Comparison of ENCODE assay signal across 1 cellular context in the genomic region with DNA sequence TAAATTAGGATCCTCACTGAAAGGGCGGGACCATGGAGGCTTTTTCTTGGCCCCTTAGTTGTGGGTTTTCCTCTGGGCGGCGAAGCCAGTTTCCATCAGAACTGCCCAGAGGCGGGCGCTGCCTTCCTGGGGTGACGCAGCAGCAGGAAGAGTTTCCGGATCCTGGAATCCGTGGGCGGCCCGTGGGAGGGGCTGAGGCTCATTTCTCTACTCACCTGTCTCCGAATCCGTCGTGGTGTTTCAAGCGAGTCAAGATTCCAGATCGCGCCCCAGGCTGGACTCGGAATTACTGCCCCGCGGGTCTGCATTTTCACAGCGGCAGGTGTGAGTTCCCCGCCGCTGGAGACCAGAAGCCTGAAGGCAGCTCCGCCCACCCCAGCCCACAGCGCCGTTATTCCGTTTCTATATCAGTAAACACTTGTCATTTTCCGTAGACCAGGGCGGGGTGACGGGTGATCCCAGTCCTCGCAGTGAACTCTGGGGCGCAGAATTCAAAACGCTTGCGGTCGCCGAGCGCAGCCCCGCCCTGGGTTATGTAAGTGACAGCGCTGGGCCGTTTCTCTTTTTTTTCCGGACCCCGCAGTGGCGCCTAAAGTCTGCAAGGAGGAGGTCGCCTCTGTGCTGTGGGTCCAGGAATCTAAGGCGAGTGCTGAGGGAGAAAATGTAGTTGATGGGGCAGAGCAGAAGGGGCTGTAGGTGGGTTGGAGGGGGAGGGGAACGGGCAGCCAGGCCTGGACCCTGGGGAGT.
TF ChIP-seq lines count a peak whose summit lies in the region.

No MANE protein-coding gene starts in this region.

TF ChIP-seq in HepG2, 621 proteins besides CTCF, POLR2A, EP300 and RAD21 (continued from another document and continues in another):
- TF ChIP-seq, protein P1, sequence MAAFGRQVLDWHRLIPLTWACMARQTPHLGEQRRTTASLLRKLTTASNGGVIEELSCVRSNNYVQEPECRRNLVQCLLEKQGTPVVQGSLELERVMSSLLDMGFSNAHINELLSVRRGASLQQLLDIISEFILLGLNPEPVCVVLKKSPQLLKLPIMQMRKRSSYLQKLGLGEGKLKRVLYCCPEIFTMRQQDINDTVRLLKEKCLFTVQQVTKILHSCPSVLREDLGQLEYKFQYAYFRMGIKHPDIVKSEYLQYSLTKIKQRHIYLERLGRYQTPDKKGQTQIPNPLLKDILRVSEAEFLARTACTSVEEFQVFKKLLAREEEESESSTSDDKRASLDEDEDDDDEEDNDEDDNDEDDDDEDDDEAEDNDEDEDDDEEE (CRISPR knock-in tag; IDR thresholded peaks at IDR 0.05) = 0 out of 2 replicates have a peak, but pooled peaks have one; percentile 25
- TF ChIP-seq, protein P2, sequence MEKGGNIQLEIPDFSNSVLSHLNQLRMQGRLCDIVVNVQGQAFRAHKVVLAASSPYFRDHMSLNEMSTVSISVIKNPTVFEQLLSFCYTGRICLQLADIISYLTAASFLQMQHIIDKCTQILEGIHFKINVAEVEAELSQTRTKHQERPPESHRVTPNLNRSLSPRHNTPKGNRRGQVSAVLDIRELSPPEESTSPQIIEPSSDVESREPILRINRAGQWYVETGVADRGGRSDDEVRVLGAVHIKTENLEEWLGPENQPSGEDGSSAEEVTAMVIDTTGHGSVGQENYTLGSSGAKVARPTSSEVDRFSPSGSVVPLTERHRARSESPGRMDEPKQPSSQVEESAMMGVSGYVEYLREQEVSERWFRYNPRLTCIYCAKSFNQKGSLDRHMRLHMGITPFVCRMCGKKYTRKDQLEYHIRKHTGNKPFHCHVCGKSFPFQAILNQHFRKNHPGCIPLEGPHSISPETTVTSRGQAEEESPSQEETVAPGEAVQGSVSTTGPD (CRISPR knock-in tag; IDR thresholded peaks at IDR 0.05) = no peak
- TF ChIP-seq, protein P3, sequence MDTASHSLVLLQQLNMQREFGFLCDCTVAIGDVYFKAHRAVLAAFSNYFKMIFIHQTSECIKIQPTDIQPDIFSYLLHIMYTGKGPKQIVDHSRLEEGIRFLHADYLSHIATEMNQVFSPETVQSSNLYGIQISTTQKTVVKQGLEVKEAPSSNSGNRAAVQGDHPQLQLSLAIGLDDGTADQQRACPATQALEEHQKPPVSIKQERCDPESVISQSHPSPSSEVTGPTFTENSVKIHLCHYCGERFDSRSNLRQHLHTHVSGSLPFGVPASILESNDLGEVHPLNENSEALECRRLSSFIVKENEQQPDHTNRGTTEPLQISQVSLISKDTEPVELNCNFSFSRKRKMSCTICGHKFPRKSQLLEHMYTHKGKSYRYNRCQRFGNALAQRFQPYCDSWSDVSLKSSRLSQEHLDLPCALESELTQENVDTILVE (CRISPR knock-in tag; IDR thresholded peaks at IDR 0.05) = peak; percentile 49; the same call in 1 of the 2 replicates
- TF ChIP-seq, protein P4, sequence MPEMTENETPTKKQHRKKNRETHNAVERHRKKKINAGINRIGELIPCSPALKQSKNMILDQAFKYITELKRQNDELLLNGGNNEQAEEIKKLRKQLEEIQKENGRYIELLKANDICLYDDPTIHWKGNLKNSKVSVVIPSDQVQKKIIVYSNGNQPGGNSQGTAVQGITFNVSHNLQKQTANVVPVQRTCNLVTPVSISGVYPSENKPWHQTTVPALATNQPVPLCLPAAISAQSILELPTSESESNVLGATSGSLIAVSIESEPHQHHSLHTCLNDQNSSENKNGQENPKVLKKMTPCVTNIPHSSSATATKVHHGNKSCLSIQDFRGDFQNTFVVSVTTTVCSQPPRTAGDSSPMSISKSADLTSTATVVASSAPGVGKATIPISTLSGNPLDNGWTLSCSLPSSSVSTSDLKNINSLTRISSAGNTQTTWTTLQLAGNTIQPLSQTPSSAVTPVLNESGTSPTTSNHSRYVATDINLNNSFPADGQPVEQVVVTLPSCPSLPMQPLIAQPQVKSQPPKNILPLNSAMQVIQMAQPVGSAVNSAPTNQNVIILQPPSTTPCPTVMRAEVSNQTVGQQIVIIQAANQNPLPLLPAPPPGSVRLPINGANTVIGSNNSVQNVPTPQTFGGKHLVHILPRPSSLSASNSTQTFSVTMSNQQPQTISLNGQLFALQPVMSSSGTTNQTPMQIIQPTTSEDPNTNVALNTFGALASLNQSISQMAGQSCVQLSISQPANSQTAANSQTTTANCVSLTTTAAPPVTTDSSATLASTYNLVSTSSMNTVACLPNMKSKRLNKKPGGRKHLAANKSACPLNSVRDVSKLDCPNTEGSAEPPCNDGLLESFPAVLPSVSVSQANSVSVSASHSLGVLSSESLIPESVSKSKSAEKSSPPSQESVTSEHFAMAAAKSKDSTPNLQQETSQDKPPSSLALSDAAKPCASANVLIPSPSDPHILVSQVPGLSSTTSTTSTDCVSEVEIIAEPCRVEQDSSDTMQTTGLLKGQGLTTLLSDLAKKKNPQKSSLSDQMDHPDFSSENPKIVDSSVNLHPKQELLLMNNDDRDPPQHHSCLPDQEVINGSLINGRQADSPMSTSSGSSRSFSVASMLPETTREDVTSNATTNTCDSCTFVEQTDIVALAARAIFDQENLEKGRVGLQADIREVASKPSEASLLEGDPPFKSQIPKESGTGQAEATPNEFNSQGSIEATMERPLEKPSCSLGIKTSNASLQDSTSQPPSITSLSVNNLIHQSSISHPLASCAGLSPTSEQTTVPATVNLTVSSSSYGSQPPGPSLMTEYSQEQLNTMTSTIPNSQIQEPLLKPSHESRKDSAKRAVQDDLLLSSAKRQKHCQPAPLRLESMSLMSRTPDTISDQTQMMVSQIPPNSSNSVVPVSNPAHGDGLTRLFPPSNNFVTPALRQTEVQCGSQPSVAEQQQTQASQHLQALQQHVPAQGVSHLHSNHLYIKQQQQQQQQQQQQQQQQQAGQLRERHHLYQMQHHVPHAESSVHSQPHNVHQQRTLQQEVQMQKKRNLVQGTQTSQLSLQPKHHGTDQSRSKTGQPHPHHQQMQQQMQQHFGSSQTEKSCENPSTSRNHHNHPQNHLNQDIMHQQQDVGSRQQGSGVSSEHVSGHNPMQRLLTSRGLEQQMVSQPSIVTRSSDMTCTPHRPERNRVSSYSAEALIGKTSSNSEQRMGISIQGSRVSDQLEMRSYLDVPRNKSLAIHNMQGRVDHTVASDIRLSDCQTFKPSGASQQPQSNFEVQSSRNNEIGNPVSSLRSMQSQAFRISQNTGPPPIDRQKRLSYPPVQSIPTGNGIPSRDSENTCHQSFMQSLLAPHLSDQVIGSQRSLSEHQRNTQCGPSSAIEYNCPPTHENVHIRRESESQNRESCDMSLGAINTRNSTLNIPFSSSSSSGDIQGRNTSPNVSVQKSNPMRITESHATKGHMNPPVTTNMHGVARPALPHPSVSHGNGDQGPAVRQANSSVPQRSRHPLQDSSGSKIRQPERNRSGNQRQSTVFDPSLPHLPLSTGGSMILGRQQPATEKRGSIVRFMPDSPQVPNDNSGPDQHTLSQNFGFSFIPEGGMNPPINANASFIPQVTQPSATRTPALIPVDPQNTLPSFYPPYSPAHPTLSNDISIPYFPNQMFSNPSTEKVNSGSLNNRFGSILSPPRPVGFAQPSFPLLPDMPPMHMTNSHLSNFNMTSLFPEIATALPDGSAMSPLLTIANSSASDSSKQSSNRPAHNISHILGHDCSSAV (CRISPR knock-in tag; IDR thresholded peaks at IDR 0.05; ENCODE audit: borderline replicate concordance) = no peak
- no peak for TF ChIP-seq TSC22D2 (CRISPR knock-in tag; IDR thresholded peaks at IDR 0.05; ENCODE audit: borderline replicate concordance)
- TF ChIP-seq ZNF773 (CRISPR knock-in tag; IDR thresholded peaks at IDR 0.05; ENCODE audit: borderline replicate concordance) = no peak
- TF ChIP-seq, protein P5, sequence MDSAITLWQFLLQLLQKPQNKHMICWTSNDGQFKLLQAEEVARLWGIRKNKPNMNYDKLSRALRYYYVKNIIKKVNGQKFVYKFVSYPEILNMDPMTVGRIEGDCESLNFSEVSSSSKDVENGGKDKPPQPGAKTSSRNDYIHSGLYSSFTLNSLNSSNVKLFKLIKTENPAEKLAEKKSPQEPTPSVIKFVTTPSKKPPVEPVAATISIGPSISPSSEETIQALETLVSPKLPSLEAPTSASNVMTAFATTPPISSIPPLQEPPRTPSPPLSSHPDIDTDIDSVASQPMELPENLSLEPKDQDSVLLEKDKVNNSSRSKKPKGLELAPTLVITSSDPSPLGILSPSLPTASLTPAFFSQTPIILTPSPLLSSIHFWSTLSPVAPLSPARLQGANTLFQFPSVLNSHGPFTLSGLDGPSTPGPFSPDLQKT (CRISPR knock-in tag; IDR thresholded peaks at IDR 0.05; ENCODE audit: borderline replicate concordance) = no peak
- TF ChIP-seq HOXD1 (CRISPR knock-in tag; IDR thresholded peaks at IDR 0.05) = no peak
- no peak for TF ChIP-seq SRF (IDR thresholded peaks at IDR 0.05; ENCODE audit: low read depth, low read length)
- TF ChIP-seq, protein P6, sequence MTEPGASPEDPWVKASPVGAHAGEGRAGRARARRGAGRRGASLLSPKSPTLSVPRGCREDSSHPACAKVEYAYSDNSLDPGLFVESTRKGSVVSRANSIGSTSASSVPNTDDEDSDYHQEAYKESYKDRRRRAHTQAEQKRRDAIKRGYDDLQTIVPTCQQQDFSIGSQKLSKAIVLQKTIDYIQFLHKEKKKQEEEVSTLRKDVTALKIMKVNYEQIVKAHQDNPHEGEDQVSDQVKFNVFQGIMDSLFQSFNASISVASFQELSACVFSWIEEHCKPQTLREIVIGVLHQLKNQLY (CRISPR knock-in tag; IDR thresholded peaks at IDR 0.05) = no peak
- TF ChIP-seq ZNF883 (CRISPR knock-in tag; IDR thresholded peaks at IDR 0.05; ENCODE audit: not compliant biosample characterization) = no peak
- no peak for TF ChIP-seq ZNF652 (CRISPR knock-in tag; IDR thresholded peaks at IDR 0.05; ENCODE audit: borderline replicate concordance, low read depth)
- TF ChIP-seq ZFP62 (CRISPR knock-in tag; IDR thresholded peaks at IDR 0.05) = no peak
- no peak for TF ChIP-seq FOXK2 (IDR thresholded peaks at IDR 0.05)
- TF ChIP-seq YEATS4 (CRISPR knock-in tag; IDR thresholded peaks at IDR 0.05; ENCODE audit: borderline replicate concordance) = peak; percentile 85
- no peak for TF ChIP-seq TBX3 (IDR thresholded peaks at IDR 0.05; ENCODE audit: borderline replicate concordance)
- TF ChIP-seq, protein P7, sequence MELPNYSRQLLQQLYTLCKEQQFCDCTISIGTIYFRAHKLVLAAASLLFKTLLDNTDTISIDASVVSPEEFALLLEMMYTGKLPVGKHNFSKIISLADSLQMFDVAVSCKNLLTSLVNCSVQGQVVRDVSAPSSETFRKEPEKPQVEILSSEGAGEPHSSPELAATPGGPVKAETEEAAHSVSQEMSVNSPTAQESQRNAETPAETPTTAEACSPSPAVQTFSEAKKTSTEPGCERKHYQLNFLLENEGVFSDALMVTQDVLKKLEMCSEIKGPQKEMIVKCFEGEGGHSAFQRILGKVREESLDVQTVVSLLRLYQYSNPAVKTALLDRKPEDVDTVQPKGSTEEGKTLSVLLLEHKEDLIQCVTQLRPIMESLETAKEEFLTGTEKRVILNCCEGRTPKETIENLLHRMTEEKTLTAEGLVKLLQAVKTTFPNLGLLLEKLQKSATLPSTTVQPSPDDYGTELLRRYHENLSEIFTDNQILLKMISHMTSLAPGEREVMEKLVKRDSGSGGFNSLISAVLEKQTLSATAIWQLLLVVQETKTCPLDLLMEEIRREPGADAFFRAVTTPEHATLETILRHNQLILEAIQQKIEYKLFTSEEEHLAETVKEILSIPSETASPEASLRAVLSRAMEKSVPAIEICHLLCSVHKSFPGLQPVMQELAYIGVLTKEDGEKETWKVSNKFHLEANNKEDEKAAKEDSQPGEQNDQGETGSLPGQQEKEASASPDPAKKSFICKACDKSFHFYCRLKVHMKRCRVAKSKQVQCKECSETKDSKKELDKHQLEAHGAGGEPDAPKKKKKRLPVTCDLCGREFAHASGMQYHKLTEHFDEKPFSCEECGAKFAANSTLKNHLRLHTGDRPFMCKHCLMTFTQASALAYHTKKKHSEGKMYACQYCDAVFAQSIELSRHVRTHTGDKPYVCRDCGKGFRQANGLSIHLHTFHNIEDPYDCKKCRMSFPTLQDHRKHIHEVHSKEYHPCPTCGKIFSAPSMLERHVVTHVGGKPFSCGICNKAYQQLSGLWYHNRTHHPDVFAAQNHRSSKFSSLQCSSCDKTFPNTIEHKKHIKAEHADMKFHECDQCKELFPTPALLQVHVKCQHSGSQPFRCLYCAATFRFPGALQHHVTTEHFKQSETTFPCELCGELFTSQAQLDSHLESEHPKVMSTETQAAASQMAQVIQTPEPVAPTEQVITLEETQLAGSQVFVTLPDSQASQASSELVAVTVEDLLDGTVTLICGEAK (IDR thresholded peaks at IDR 0.05) = no peak
- TF ChIP-seq, protein P7 (CRISPR knock-in tag; IDR thresholded peaks at IDR 0.05) = no peak
- no peak for TF ChIP-seq SP140L (CRISPR knock-in tag; IDR thresholded peaks at IDR 0.05; ENCODE audit: borderline replicate concordance)
- no peak for TF ChIP-seq TOE1 (CRISPR knock-in tag; IDR thresholded peaks at IDR 0.05)
- TF ChIP-seq ARID2 (CRISPR knock-in tag; IDR thresholded peaks at IDR 0.05; ENCODE audit: borderline replicate concordance) = no peak
- TF ChIP-seq EZH2 (conservative IDR thresholded peaks at IDR 0.05; ENCODE audit: low read depth, low read length) = no peak
- peak; percentile 88 for TF ChIP-seq SAP130 (CRISPR knock-in tag; IDR thresholded peaks at IDR 0.05; ENCODE audit: low read depth)
- TF ChIP-seq, protein P8, sequence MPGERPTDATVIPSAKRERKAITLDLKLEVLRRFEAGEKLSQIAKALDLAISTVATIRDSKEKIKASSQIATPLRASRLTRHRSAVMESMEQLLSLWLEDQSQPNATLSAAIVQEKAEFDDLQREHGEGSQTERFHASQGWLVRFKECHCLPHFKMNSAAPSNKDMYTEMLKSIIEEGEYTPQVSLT (CRISPR knock-in tag; IDR thresholded peaks at IDR 0.05; ENCODE audit: borderline replicate concordance, low read depth) = no peak
